8 cellular contexts compared by ENCODE assay signal in the genomic region with DNA sequence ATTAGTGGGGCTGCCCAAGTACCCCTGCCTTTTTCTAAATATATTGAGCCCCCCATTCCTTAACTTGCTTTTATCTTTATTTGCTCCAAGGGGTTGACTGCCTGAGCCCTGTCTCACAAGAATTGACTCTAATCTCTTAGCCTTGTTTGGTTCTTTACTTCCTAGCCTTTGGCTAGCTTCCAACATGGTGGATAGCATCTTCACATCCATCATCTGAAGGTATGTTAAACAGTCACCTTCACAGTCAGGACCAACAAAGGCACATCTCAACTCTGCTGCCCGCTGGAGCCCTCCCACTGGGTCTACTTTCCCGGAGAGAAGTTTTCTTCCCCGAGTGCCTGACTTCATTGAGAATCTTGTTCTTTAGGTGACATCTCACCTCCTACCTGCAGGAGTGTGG.
"Had no signal": no experiment of that assay in that cellular context is flagged by ENCODE, and none has a peak within 500 bp of the region (broad histone marks: within the 10 kb centered on the region; RNA-seq: fewer than 3 reads in every experiment).

No MANE protein-coding gene starts in this region.

- H3K4me3 Mint-ChIP-seq: IgD-negative memory B cell had no signal

- FAIRE-seq: HepG2, HTR-8/SVneo had no signal

- H3K4me1 Mint-ChIP-seq: IgD-negative memory B cell had no signal

- H3K36me3 Mint-ChIP-seq: IgD-negative memory B cell had no signal

- H3K27ac Mint-ChIP-seq: IgD-negative memory B cell had no signal

- H3K27ac ChIP-seq: HL-60, KMS-11 had no signal

- ATAC-seq: HepG2 had no signal

- DNase-seq: IMR-90, KBM-7, KG1 had no signal

- H3K4me2 ChIP-seq: KMS-11 had no signal

- H3K27me3 Mint-ChIP-seq: IgD-negative memory B cell had no signal

- H3K9ac ChIP-seq: KMS-11 had no signal
